Comparison of ENCODE assay signal across 18 cellular contexts in the genomic region with DNA sequence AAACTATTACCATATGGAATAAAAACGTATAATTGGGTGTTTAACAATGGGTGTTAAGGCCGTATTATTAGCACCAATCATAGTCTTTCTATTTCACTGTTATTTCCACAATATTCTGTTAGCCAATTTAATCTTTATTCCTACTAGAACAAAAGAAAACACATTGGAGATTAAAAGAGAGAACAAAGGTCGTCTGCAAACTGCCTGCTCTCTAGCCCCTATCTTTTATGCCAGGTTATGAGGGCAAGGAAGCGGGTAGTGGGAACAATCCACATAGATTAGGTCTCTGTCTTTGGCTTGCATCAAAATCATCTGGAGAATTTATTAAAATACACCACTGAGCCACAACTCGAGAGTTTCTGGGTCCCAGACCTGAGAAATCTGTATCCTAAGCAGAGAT.
DNase-seq lines count a peak whose midpoint lies in the region; ATAC-seq, FAIRE-seq and TF ChIP-seq lines count a peak whose summit lies in the region.
"Had no signal": no experiment of that assay in that cellular context is flagged by ENCODE, and none has a peak within 500 bp of the region (broad histone marks: within the 10 kb centered on the region; RNA-seq: fewer than 3 reads in every experiment).

No MANE protein-coding gene starts in this region.

- H3K4me3 ChIP-seq in Karpas-422 (ENCODE audit: low read length) (peak overlapping the region; percentile 26; the same call in 1 of the 2 replicates), HepG2 (replicated peaks in 1 of 3; ENCODE audit: insufficient read depth in 1 of 3, low read depth in 2 of 3, low read length in 3 of 3) (no peak overlapping the region; a peak in 1 of 6 replicates), parathyroid adenoma (ENCODE audit: low read depth, low read length) (no peak overlapping the region)
- H3K4me3 ChIP-seq: BLaER1 treated with 17β-estradiol and CSF1 and Interleukin-3, amounts not matched to agents 10 nM and 100 nM had no signal

- H3K79me2 ChIP-seq in Karpas-422 (ENCODE audit: low read length) (peaks cover 30% of the 10 kb centered on the region), HepG2 (ENCODE audit: insufficient read depth, low read length) (no peaks in the 10 kb centered on the region), parathyroid adenoma (no peaks in the 10 kb centered on the region)

- H3K9me3 Mint-ChIP-seq in Calu3 (ENCODE audit: low read depth, unreplicated experiment) (peaks cover 3% of the 10 kb centered on the region), WTC11 (no peaks in the 10 kb centered on the region)

- no peak overlapping the region for H3K4me3 Mint-ChIP-seq in Calu3 (ENCODE audit: low read depth, unreplicated experiment)
- no peak overlapping the region for H3K4me3 Mint-ChIP-seq in WTC11
- H3K4me3 Mint-ChIP-seq: B cell; CD8-positive, alpha-beta T cell had no signal

- H3K9ac ChIP-seq in Karpas-422 (ENCODE audit: low read length), result peak overlapping the region; percentile 61
- no peak overlapping the region for H3K9ac ChIP-seq in HepG2 (ENCODE audit: insufficient read depth, low read depth, low read length)
- H3K9ac ChIP-seq in parathyroid adenoma, result no peak overlapping the region
- H3K9ac ChIP-seq: BLaER1 treated with 17β-estradiol and CSF1 and Interleukin-3, amounts not matched to agents 10 nM and 100 nM had no signal

- H3K27ac ChIP-seq in Karpas-422 (ENCODE audit: low read length), result peak overlapping the region; percentile 85
- peak overlapping the region; percentile 57 for H3K27ac ChIP-seq in HepG2 (ENCODE audit: extremely low read length, insufficient read depth, low read length)
- peak overlapping the region; percentile 97 for H3K27ac ChIP-seq in parathyroid adenoma
- H3K27ac ChIP-seq: BLaER1 treated with 17β-estradiol and CSF1 and Interleukin-3, amounts not matched to agents 10 nM and 100 nM had no signal

- TF ChIP-seq CTCF in Calu3 (IDR thresholded peaks at IDR 0.05; ENCODE audit: unreplicated experiment), result no peak
- TF ChIP-seq CTCF in HepG2 (CRISPR knock-in tag; IDR thresholded peaks at IDR 0.05), result no peak
- TF ChIP-seq CTCF in parathyroid adenoma (IDR thresholded peaks at IDR 0.05), result no peak
- TF ChIP-seq CTCF in WTC11 (IDR thresholded peaks at IDR 0.05), result no peak

- H3K27me3 ChIP-seq in Karpas-422 (ENCODE audit: low read length), result no peaks in the 10 kb centered on the region
- H3K27me3 ChIP-seq in HepG2 (ENCODE audit: control insufficient read depth in 1 of 2, insufficient read depth in 2 of 2, low read length in 2 of 2), result no peaks in the 10 kb centered on the region
- no peaks in the 10 kb centered on the region for H3K27me3 ChIP-seq in parathyroid adenoma (ENCODE audit: control insufficient read depth, insufficient read depth, low read length)
- H3K27me3 ChIP-seq: BLaER1 treated with 17β-estradiol and CSF1 and Interleukin-3, amounts not matched to agents 10 nM and 100 nM had no signal

- H2AFZ ChIP-seq in Karpas-422 (ENCODE audit: low read length), result no peak overlapping the region
- H2AFZ ChIP-seq in HepG2 (ENCODE audit: low read length), result no peak overlapping the region
- H2AFZ ChIP-seq in parathyroid adenoma, result peak overlapping the region; percentile 56

- no peaks in the 10 kb centered on the region for H3K9me3 ChIP-seq in Karpas-422 (ENCODE audit: low read length)
- no peaks in the 10 kb centered on the region for H3K9me3 ChIP-seq in HepG2 (ENCODE audit: low read length)
- no peaks in the 10 kb centered on the region for H3K9me3 ChIP-seq in parathyroid adenoma (ENCODE audit: control insufficient read depth, low read length)
- H3K9me3 ChIP-seq: BLaER1 treated with 17β-estradiol and CSF1 and Interleukin-3, amounts not matched to agents 10 nM and 100 nM had no signal

- no TSS peak for BruUV-seq in Calu3 (replicated peaks; lab: Mats Ljungman, UMichigan)
- BruUV-seq in HepG2 (replicated peaks; lab: Mats Ljungman, UMichigan), result no TSS peak

- DNase-seq in Calu3 (no peak), Karpas-422 (no peak), HepG2 (ENCODE audit: low spot score) (no peak), WTC11 (ENCODE audit: low spot score) (no peak), RKO (ENCODE audit: low spot score) (no peak)
- DNase-seq: CD8-positive, alpha-beta T cell; DMS 273 treated with DMSO at 0.1 percent for 48 hours; DMS53; DND-41; EL; GOT3; H7 had no signal

- no peaks in the 10 kb centered on the region for H3K9me2 ChIP-seq in Karpas-422 (replicated peaks; ENCODE audit: insufficient read depth, low read length)

- CTCF ChIA-PET in Calu3 (lab: Charles Lee), result interaction anchor here (0.6 kb wide), 1 partner anchor 689 kb away, joined by 5 read pairs; no protein-coding TSS in a partner anchor
- CTCF ChIA-PET in HepG2 (lab: Yijun Ruan, JAX; ENCODE audit: low intra/inter-chr PET ratio, low total read pairs), result no interaction called here
- CTCF ChIA-PET in WTC11 (lab: Charles Lee), result no interaction called here

- intact Hi-C loops in Calu3 (cut with micrococcal nuclease; ENCODE audit: unreplicated experiment) (loop anchor here (2.0 to 5.0 kb wide), 2 partner anchors 25 to 35 kb away; no protein-coding TSS in a partner anchor), HepG2 (cut with micrococcal nuclease; ENCODE audit: unreplicated experiment) (loop anchor here (2.0 kb wide), 1 partner anchor 25 kb away; no protein-coding TSS in a partner anchor)

- H3K4me1 Mint-ChIP-seq in Calu3 (ENCODE audit: low read depth, unreplicated experiment) (peaks cover 77% of the 10 kb centered on the region), WTC11 (peaks cover 8% of the 10 kb centered on the region)
- H3K4me1 Mint-ChIP-seq: B cell had no signal

- H3K4me2 ChIP-seq in Karpas-422 (ENCODE audit: low read depth, low read length, poor library complexity, severe bottlenecking), result peak overlapping the region; percentile 51
- H3K4me2 ChIP-seq in HepG2 (ENCODE audit: low read depth, low read length), result no peak overlapping the region
- no peak overlapping the region for H3K4me2 ChIP-seq in parathyroid adenoma (ENCODE audit: low read length)
- H3K4me2 ChIP-seq: BLaER1 treated with 17β-estradiol and CSF1 and Interleukin-3, amounts not matched to agents 10 nM and 100 nM had no signal

- TF ChIP-seq EP300 in HepG2 (IDR thresholded peaks at IDR 0.05; ENCODE audit: low read depth in 2 of 2, low read length in 2 of 2), result no peak
- TF ChIP-seq EP300 in HepG2 (CRISPR knock-in tag; IDR thresholded peaks at IDR 0.05; ENCODE audit: borderline replicate concordance), result no peak

- no peaks in the 10 kb centered on the region for H4K20me1 ChIP-seq in Karpas-422 (ENCODE audit: insufficient read depth, low read depth, low read length)
- H4K20me1 ChIP-seq in HepG2 (ENCODE audit: insufficient read depth, low read length), result no peaks in the 10 kb centered on the region
- H4K20me1 ChIP-seq: BLaER1 treated with 17β-estradiol and CSF1 and Interleukin-3, amounts not matched to agents 10 nM and 100 nM had no signal

- in situ Hi-C loops in HepG2 (cut with HindIII; ENCODE audit: extremely low pct_ligation_motif_present, low pct_unique_long_range_greater_than_20kb), result no loop called here

- no peak for TF ChIP-seq RAD21 in HepG2 (CRISPR knock-in tag; IDR thresholded peaks at IDR 0.05)

- peak overlapping the region; percentile 96 for H3K27ac Mint-ChIP-seq in Calu3 (ENCODE audit: unreplicated experiment)
- H3K27ac Mint-ChIP-seq in WTC11, result no peak overlapping the region
- H3K27ac Mint-ChIP-seq: B cell; CD8-positive, alpha-beta T cell had no signal

- WGBS in HepG2 (ENCODE audit: low lambda C conversion rate), result 63% methylated on average over 5 of the region's 5 CpGs

- no peak for TF ChIP-seq POLR2A in HepG2 (IDR thresholded peaks at IDR 0.05; ENCODE audit: insufficient read depth in 1 of 2, low read depth in 2 of 2, low read length in 2 of 2)
- no peak for TF ChIP-seq POLR2A in GM18505 (IDR thresholded peaks at IDR 0.05; ENCODE audit: borderline replicate concordance, extremely low read depth, insufficient read depth, insufficient read length)

- no peak for ATAC-seq in HepG2
- ATAC-seq in GM18505 (IDR thresholded peaks at IDR 0.05; ENCODE audit: unreplicated experiment), result no peak
- ATAC-seq in WTC11, result no peak
- ATAC-seq: CD8-positive, alpha-beta T cell had no signal

- H3K27me3 Mint-ChIP-seq in Calu3 (ENCODE audit: unreplicated experiment) (no peaks in the 10 kb centered on the region), WTC11 (ENCODE audit: low read depth) (no peaks in the 10 kb centered on the region)
- H3K27me3 Mint-ChIP-seq: B cell had no signal

- H3K4me1 ChIP-seq in Karpas-422 (ENCODE audit: low read length) (peaks cover 100% of the 10 kb centered on the region), HepG2 (ENCODE audit: insufficient read depth, low read length) (peaks cover 72% of the 10 kb centered on the region), parathyroid adenoma (peaks cover 59% of the 10 kb centered on the region)
- H3K4me1 ChIP-seq: BLaER1 treated with 17β-estradiol and CSF1 and Interleukin-3, amounts not matched to agents 10 nM and 100 nM had no signal

- H3K36me3 ChIP-seq in Karpas-422 (ENCODE audit: insufficient read depth, low read length), result no peaks in the 10 kb centered on the region
- H3K36me3 ChIP-seq in HepG2 (replicated peaks in 1 of 2; ENCODE audit: control insufficient read depth in 1 of 2, insufficient read depth in 2 of 2, low read length in 2 of 2), result no peaks in the 10 kb centered on the region
- H3K36me3 ChIP-seq in parathyroid adenoma (ENCODE audit: control insufficient read depth, insufficient read depth, low read length), result no peaks in the 10 kb centered on the region
- H3K36me3 ChIP-seq: BLaER1 treated with 17β-estradiol and CSF1 and Interleukin-3, amounts not matched to agents 10 nM and 100 nM had no signal

- no peak for FAIRE-seq in HepG2 (lab: Jason Lieb, UNC)
- FAIRE-seq: GM12891, GM18507 had no signal

- POLR2A ChIA-PET in HepG2 (lab: Yijun Ruan, JAX) (no interaction called here), WTC11 (lab: Charles Lee) (no interaction called here)

- H3K36me3 Mint-ChIP-seq in Calu3 (ENCODE audit: insufficient read depth, unreplicated experiment) (peaks cover 17% of the 10 kb centered on the region), WTC11 (no peaks in the 10 kb centered on the region)
- H3K36me3 Mint-ChIP-seq: CD8-positive, alpha-beta T cell had no signal

TF ChIP-seq in WTC11, 78 proteins besides CTCF, POLR2A, EP300 and RAD21 (continues in another document):
- TF ChIP-seq, protein P1, sequence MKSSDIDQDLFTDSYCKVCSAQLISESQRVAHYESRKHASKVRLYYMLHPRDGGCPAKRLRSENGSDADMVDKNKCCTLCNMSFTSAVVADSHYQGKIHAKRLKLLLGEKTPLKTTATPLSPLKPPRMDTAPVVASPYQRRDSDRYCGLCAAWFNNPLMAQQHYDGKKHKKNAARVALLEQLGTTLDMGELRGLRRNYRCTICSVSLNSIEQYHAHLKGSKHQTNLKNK (CRISPR knock-in tag; IDR thresholded peaks at IDR 0.05), result no peak
- no peak for TF ChIP-seq TP53 (CRISPR knock-in tag; IDR thresholded peaks at IDR 0.05)
- TF ChIP-seq MXD4 (CRISPR knock-in tag; IDR thresholded peaks at IDR 0.05; ENCODE audit: borderline replicate concordance), result no peak
